In genomic region chr1:244868484-244869363, GRCh38 we compare ENCODE assay signal across 2 cellular contexts.
TF ChIP-seq lines count a peak whose summit lies in the region.

No MANE protein-coding gene starts in this region.

TF ChIP-seq in HepG2, 621 proteins besides CTCF, POLR2A, EP300 and RAD21 (continues in another document):
- TF ChIP-seq ZNF777 (CRISPR knock-in tag; IDR thresholded peaks at IDR 0.05), result no peak
- TF ChIP-seq HNRNPL (IDR thresholded peaks at IDR 0.05; ENCODE audit: low read depth, low read length), result no peak
- no peak for TF ChIP-seq ATF7 (IDR thresholded peaks at IDR 0.05)
- no peak for TF ChIP-seq ATF7 (CRISPR knock-in tag; IDR thresholded peaks at IDR 0.05)
- peak; percentile 8; the same call in 1 of the 2 replicates for TF ChIP-seq HDAC1 (CRISPR knock-in tag; IDR thresholded peaks at IDR 0.05)
- TF ChIP-seq BRD4 (CRISPR knock-in tag; IDR thresholded peaks at IDR 0.05), result no peak
- TF ChIP-seq ZNF44 (CRISPR knock-in tag; IDR thresholded peaks at IDR 0.05), result no peak
- no peak for TF ChIP-seq ELF4 (CRISPR knock-in tag; IDR thresholded peaks at IDR 0.05; ENCODE audit: borderline replicate concordance)
- no peak for TF ChIP-seq SKIL (CRISPR knock-in tag; IDR thresholded peaks at IDR 0.05; ENCODE audit: borderline replicate concordance)
- TF ChIP-seq TAF15 (IDR thresholded peaks at IDR 0.05; ENCODE audit: low read depth, low read length, poor library complexity, severe bottlenecking), result no peak
- TF ChIP-seq ZNF350 (CRISPR knock-in tag; IDR thresholded peaks at IDR 0.05; ENCODE audit: borderline replicate concordance, low read depth), result peak; percentile 22; the same call in 1 of the 2 replicates
- TF ChIP-seq ZNF567 (CRISPR knock-in tag; IDR thresholded peaks at IDR 0.05; ENCODE audit: borderline replicate concordance), result 0 out of 2 replicates have a peak, but pooled peaks have one; percentile 8
- no peak for TF ChIP-seq ELF3 (CRISPR knock-in tag; IDR thresholded peaks at IDR 0.05)
- 0 out of 2 replicates have a peak, but pooled peaks have one; percentile 15 for TF ChIP-seq HNF1B (CRISPR knock-in tag; IDR thresholded peaks at IDR 0.05)
- TF ChIP-seq ZNF280B (CRISPR knock-in tag; IDR thresholded peaks at IDR 0.05; ENCODE audit: borderline replicate concordance), result no peak
- 0 out of 2 replicates have a peak, but pooled peaks have one; percentile 27 for TF ChIP-seq CCDC6 (CRISPR knock-in tag; IDR thresholded peaks at IDR 0.05)
- peak; percentile 60; the same call in 1 of the 2 replicates for TF ChIP-seq PITX1 (CRISPR knock-in tag; IDR thresholded peaks at IDR 0.05)
- TF ChIP-seq MLXIP (CRISPR knock-in tag; IDR thresholded peaks at IDR 0.05; ENCODE audit: borderline replicate concordance), result no peak
- TF ChIP-seq ZNF513 (CRISPR knock-in tag; conservative IDR thresholded peaks at IDR 0.05), result 0 out of 2 replicates have a peak, but pooled peaks have one; percentile 16
- TF ChIP-seq ZNF263 (CRISPR knock-in tag; IDR thresholded peaks at IDR 0.05), result no peak
- no peak for TF ChIP-seq ZNF605 (CRISPR knock-in tag; IDR thresholded peaks at IDR 0.05)

TF ChIP-seq in K562, 482 proteins besides CTCF, POLR2A, EP300 and RAD21:
- no peak for TF ChIP-seq UBTF (IDR thresholded peaks at IDR 0.05; ENCODE audit: borderline replicate concordance in 1 of 2, low read depth in 2 of 2, low read length in 2 of 2)
- no peak for TF ChIP-seq MTA2 (IDR thresholded peaks at IDR 0.05; ENCODE audit: low read depth)
- TF ChIP-seq TARDBP (IDR thresholded peaks at IDR 0.05), result no peak
- TF ChIP-seq HES1 (IDR thresholded peaks at IDR 0.05; ENCODE audit: low read depth), result no peak
- no peak for TF ChIP-seq CBFA2T3 (IDR thresholded peaks at IDR 0.05)
- no peak for TF ChIP-seq ETV5 (CRISPR knock-in tag; IDR thresholded peaks at IDR 0.05; ENCODE audit: low read depth)
- no peak for TF ChIP-seq C11orf30 (IDR thresholded peaks at IDR 0.05; ENCODE audit: low read depth)
- no peak for TF ChIP-seq ZNF124 (CRISPR knock-in tag; IDR thresholded peaks at IDR 0.05)
- no peak for TF ChIP-seq TCF7 (IDR thresholded peaks at IDR 0.05; ENCODE audit: borderline replicate concordance)
- TF ChIP-seq DLX4 (CRISPR knock-in tag; IDR thresholded peaks at IDR 0.05), result no peak
- TF ChIP-seq ELK1 (CRISPR knock-in tag; IDR thresholded peaks at IDR 0.05), result no peak
- TF ChIP-seq MYBL2 (IDR thresholded peaks at IDR 0.05; ENCODE audit: low read depth), result no peak
- TF ChIP-seq MYBL2 (CRISPR knock-in tag; IDR thresholded peaks at IDR 0.05; ENCODE audit: borderline replicate concordance), result no peak
- no peak for TF ChIP-seq ZEB2 (IDR thresholded peaks at IDR 0.05)
- TF ChIP-seq NEUROD1 (IDR thresholded peaks at IDR 0.05; ENCODE audit: borderline replicate concordance, low read depth, low read length, partially characterized antibody), result no peak
- TF ChIP-seq NFATC3 (IDR thresholded peaks at IDR 0.05), result no peak
- TF ChIP-seq SETDB1 (IDR thresholded peaks at IDR 0.05; ENCODE audit: low read length), result no peak
- no peak for TF ChIP-seq ETV6 (IDR thresholded peaks at IDR 0.05; ENCODE audit: borderline replicate concordance in 1 of 2, low read depth in 2 of 2, low read length in 1 of 2)
- TF ChIP-seq ETV6 (CRISPR knock-in tag; IDR thresholded peaks at IDR 0.05; ENCODE audit: borderline replicate concordance), result no peak
- TF ChIP-seq FOXO4 (CRISPR knock-in tag; IDR thresholded peaks at IDR 0.05), result no peak
TF ChIP-seq in K562: peak in this region for 0.
